ENCODE assay signal across 9 cellular contexts in genomic region chr1:21644348-21644747, GRCh38. TPM values are rescaled to one million over a fixed set of nuclear protein-coding genes. Genes with fewer than 3 reads are reported as not detected.
"Had no signal": no experiment of that assay in that cellular context is flagged by ENCODE, and none has a peak within 500 bp of the region (broad histone marks: within the 10 kb centered on the region; RNA-seq: fewer than 3 reads in every experiment).

No MANE protein-coding gene starts in this region.

- H3K27ac Mint-ChIP-seq: HFFc6, IgD-negative memory B cell had no signal

- H3K4me1 ChIP-seq: HAP-1 had no signal

- H3K9me3 ChIP-seq: HAP-1 had no signal

- H3K4me3 Mint-ChIP-seq: HFFc6, IgD-negative memory B cell had no signal

- H3K36me3 ChIP-seq: HAP-1 had no signal

- ATAC-seq: HCT116, HepG2 had no signal

- H3K4me3 ChIP-seq: GM23248, HAP-1 had no signal

- H3K9me3 Mint-ChIP-seq: HFFc6 had no signal

- H3K27ac ChIP-seq: GM23248, HL-60 had no signal

- DNase-seq: GM23248, GOT3, H7, HFFc6 had no signal

RNA-seq across cellular contexts. Expression of gene RAP1GAP, which starts 24.8 kb away (rescaled TPM):
- polyA plus RNA-seq: IgD-negative memory B cell had no signal
